Comparison of ENCODE assay signal across 8 cellular contexts in the genomic region with DNA sequence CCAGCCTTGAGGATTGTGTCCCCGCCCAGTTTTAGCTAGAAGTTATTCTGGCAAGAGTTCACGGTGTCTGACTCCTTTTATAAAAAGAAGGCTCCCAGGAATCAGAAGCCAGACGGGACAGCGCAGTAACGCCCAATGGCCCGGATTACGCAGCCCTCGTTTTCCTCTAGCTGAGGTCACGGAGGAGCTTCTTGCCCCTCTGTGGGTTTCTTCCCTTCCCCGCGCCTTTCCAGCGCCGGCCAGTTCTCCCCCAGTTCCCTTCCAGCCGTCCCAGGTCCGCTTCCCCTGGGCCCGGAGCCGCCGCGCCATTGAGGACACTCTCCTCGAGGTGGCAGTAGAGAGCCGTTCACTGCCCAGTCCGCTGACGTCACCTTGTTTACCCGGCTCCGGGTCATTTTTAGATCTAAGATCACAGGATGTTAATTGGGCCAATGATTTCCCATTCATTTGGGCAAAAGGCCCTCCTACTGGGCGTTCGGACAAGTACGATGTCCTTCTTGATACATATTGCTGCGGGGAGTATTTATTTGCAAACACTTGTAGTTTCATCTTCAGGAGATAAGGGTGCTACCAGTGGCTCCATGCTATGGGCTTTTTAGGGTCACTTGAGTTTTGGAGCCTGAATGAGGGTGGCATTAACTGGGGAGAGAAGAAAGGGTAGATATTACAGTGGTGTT.
DNase-seq lines count a peak whose midpoint lies in the region; ATAC-seq and TF ChIP-seq lines count a peak whose summit lies in the region.

No MANE protein-coding gene starts in this region.

- ATAC-seq in GM21526 (IDR thresholded peaks at IDR 0.05; ENCODE audit: low FRiP score, unreplicated experiment) (peak; percentile 75), naive B cell (ENCODE audit: low read depth in 2 of 2) (peak; percentile 67 to 80)

- CTCF ChIA-PET in Calu3 (lab: Charles Lee) = interaction anchor here (0.7 to 2.1 kb wide), 5 partner anchors 43 to 204 kb away, joined by 3 to 8 read pairs (median 3); no protein-coding TSS in a partner anchor

- H3K36me3 ChIP-seq in KOPT-K1 (ENCODE audit: insufficient read depth, low read length) (no peaks in the 10 kb centered on the region), Peyer's patch (no peaks in the 10 kb centered on the region)

- H3K9me3 ChIP-seq in KOPT-K1 (ENCODE audit: insufficient read depth, low read length, poor library complexity, severe bottlenecking) = no peaks in the 10 kb centered on the region
- H3K9me3 ChIP-seq in Peyer's patch = no peaks in the 10 kb centered on the region

- H3K4me1 Mint-ChIP-seq in Calu3 (ENCODE audit: low read depth, unreplicated experiment) (peaks cover 65% of the 10 kb centered on the region), naive B cell (peaks cover 26 to 35% (median 27%) of the 10 kb centered on the region in 3 donors)
- peaks cover 23% of the 10 kb centered on the region for H3K4me1 Mint-ChIP-seq in activated T-helper 1 cell treated with anti-CD3 and anti-CD28 coated beads, Interleukin-12 subunit alpha, Interleukin-12 subunit beta, Interleukin-2, Interleukin-4 antibody, amounts not matched to agents 30 ng/mL and 10 ng/mL and 1 ng/mL, durations not matched to agents 14 hours and 24 hours and 36 hours (ENCODE audit: low read depth)

- TF ChIP-seq POLR2A in Peyer's patch (IDR thresholded peaks at IDR 0.05) = no peak

- H3K27me3 Mint-ChIP-seq in Calu3 (ENCODE audit: unreplicated experiment) (no peaks in the 10 kb centered on the region), naive B cell (no peaks in the 10 kb centered on the region)
- H3K27me3 Mint-ChIP-seq in activated T-helper 1 cell treated with anti-CD3 and anti-CD28 coated beads, Interleukin-12 subunit alpha, Interleukin-12 subunit beta, Interleukin-2, Interleukin-4 antibody, amounts not matched to agents 30 ng/mL and 10 ng/mL and 1 ng/mL, durations not matched to agents 14 hours and 24 hours and 36 hours (ENCODE audit: insufficient read depth) = no peaks in the 10 kb centered on the region

- peaks cover 5% of the 10 kb centered on the region for H3K36me3 Mint-ChIP-seq in Calu3 (ENCODE audit: insufficient read depth, unreplicated experiment)
- no peaks in the 10 kb centered on the region for H3K36me3 Mint-ChIP-seq in activated T-helper 1 cell treated with anti-CD3 and anti-CD28 coated beads, Interleukin-12 subunit alpha, Interleukin-12 subunit beta, Interleukin-2, Interleukin-4 antibody, amounts not matched to agents 30 ng/mL and 10 ng/mL and 1 ng/mL, durations not matched to agents 14 hours and 24 hours and 36 hours (ENCODE audit: low read depth)
- no peaks in the 10 kb centered on the region for H3K36me3 Mint-ChIP-seq in naive B cell

- H3K27ac ChIP-seq in KOPT-K1 (ENCODE audit: low read depth, low read length, poor library complexity, severe bottlenecking) (peak overlapping the region; percentile 9), Peyer's patch (peak overlapping the region; percentile 25 to 51 (median 41))

- peak overlapping the region; percentile 75 for H3K27ac Mint-ChIP-seq in Calu3 (ENCODE audit: unreplicated experiment)
- peak overlapping the region; percentile 81 for H3K27ac Mint-ChIP-seq in activated T-helper 1 cell treated with anti-CD3 and anti-CD28 coated beads, Interleukin-12 subunit alpha, Interleukin-12 subunit beta, Interleukin-2, Interleukin-4 antibody, amounts not matched to agents 30 ng/mL and 10 ng/mL and 1 ng/mL, durations not matched to agents 14 hours and 24 hours and 36 hours
- peak overlapping the region; percentile 86 to 98 (median 94) for H3K27ac Mint-ChIP-seq in naive B cell

- H3K4me1 ChIP-seq in Peyer's patch = peaks cover 0 to 5% (median 0%) of the 10 kb centered on the region in 4 donors

- no peaks in the 10 kb centered on the region for H3K27me3 ChIP-seq in Peyer's patch

- H3K9me3 Mint-ChIP-seq in Calu3 (ENCODE audit: low read depth, unreplicated experiment) = no peaks in the 10 kb centered on the region
- H3K9me3 Mint-ChIP-seq in activated T-helper 1 cell treated with anti-CD3 and anti-CD28 coated beads, Interleukin-12 subunit alpha, Interleukin-12 subunit beta, Interleukin-2, Interleukin-4 antibody, amounts not matched to agents 30 ng/mL and 10 ng/mL and 1 ng/mL, durations not matched to agents 14 hours and 24 hours and 36 hours = no peaks in the 10 kb centered on the region
- H3K9me3 Mint-ChIP-seq in naive B cell = no peaks in the 10 kb centered on the region

- intact Hi-C loops in Calu3 (cut with micrococcal nuclease; ENCODE audit: unreplicated experiment) = loop anchor here (1.0 to 5.0 kb wide), 3 partner anchors 43 to 255 kb away; no protein-coding TSS in a partner anchor
- intact Hi-C loops in activated T-helper 1 cell treated with anti-CD3 and anti-CD28 coated beads, Interleukin-12 subunit alpha, Interleukin-12 subunit beta, Interleukin-2, Interleukin-4 antibody, amounts not matched to agents 30 ng/mL and 10 ng/mL and 1 ng/mL, durations not matched to agents 14 hours and 24 hours and 36 hours (cut with micrococcal nuclease) = loop anchor here (1.0 to 2.0 kb wide), 10 partner anchors 33 to 869 kb away; partner anchors contain the start of genes CAMKMT, PPM1B and PREPL

- H3K4me3 Mint-ChIP-seq in Calu3 (ENCODE audit: low read depth, unreplicated experiment) = peak overlapping the region; percentile 68
- H3K4me3 Mint-ChIP-seq in activated T-helper 1 cell treated with anti-CD3 and anti-CD28 coated beads, Interleukin-12 subunit alpha, Interleukin-12 subunit beta, Interleukin-2, Interleukin-4 antibody, amounts not matched to agents 30 ng/mL and 10 ng/mL and 1 ng/mL, durations not matched to agents 14 hours and 24 hours and 36 hours = peak overlapping the region; percentile 76
- peak overlapping the region; percentile 71 to 92 (median 82) for H3K4me3 Mint-ChIP-seq in naive B cell

- TF ChIP-seq CTCF in Calu3 (IDR thresholded peaks at IDR 0.05; ENCODE audit: unreplicated experiment) (peak; percentile 89), Peyer's patch (IDR thresholded peaks at IDR 0.05) (peak; percentile 73 to 99 (median 94))

- DNase-seq in Calu3 (peak; percentile 90), Peyer's patch (peak; percentile 81 to 94 (median 90)), fibroblast of gingiva (ENCODE audit: low read depth) (peak; percentile 76), naive B cell (peak; percentile 75)
- DNase-seq in activated T-helper 1 cell treated with anti-CD3 and anti-CD28 coated beads, Interleukin-12 subunit alpha, Interleukin-12 subunit beta, Interleukin-2, Interleukin-4 antibody, amounts not matched to agents 30 ng/mL and 10 ng/mL and 1 ng/mL, durations not matched to agents 14 hours and 24 hours and 36 hours (ENCODE audit: low spot score) = peak; percentile 77
- peak; percentile 64 to 66 for DNase-seq in stimulated activated CD8-positive, alpha-beta memory T cell treated with anti-CD3 and anti-CD28 coated beads, Interleukin-7, amount 100 ng/mL, for 4 hours (ENCODE audit: low read depth in 2 of 2)

- BruUV-seq in Calu3 (replicated peaks; lab: Mats Ljungman, UMichigan) = no TSS peak

- H3K4me3 ChIP-seq in Peyer's patch = peak overlapping the region; percentile 24 to 46 (median 36)

Comparison
In these comparisons a context has a peak if more than half of its experiments do, and no peak if none do; other contexts are left out.
1. Peak in every context shown above with its lines: DNase-seq, ATAC-seq, H3K4me3 ChIP-seq and H3K27ac ChIP-seq.